Comparison of ENCODE assay signal across 12 cellular contexts in genomic region chr4:88623097-88623496, GRCh38. TPM values are rescaled to one million over a fixed set of nuclear protein-coding genes. Genes with fewer than 3 reads are reported as not detected.
A peak's percentile ranks its signal among the peaks of the same experiment; 100 is the strongest.
DNase-seq lines count a peak whose midpoint lies in the region; ATAC-seq and TF ChIP-seq lines count a peak whose summit lies in the region.
"Had no signal": no experiment of that assay in that cellular context is flagged by ENCODE, and none has a peak within 500 bp of the region (broad histone marks: within the 10 kb centered on the region; RNA-seq: fewer than 3 reads in every experiment).

No MANE protein-coding gene starts in this region.

- H3K4me3 ChIP-seq in BJ (ENCODE audit: low read depth, low read length) = no peak overlapping the region

- ATAC-seq in GM18517 (IDR thresholded peaks at IDR 0.05; ENCODE audit: unreplicated experiment) (no peak), HG02840 (IDR thresholded peaks at IDR 0.05; ENCODE audit: low FRiP score, unreplicated experiment) (no peak)
- ATAC-seq: left ventricle myocardium superior had no signal

- H3K27me3 Mint-ChIP-seq in chondrocyte (ENCODE audit: low read depth) = no peaks in the 10 kb centered on the region
- H3K27me3 Mint-ChIP-seq: progenitor cell of endocrine pancreas had no signal

- H3K36me3 ChIP-seq in BJ (ENCODE audit: control insufficient read depth, insufficient read depth, low read length) = no peaks in the 10 kb centered on the region

- peak; percentile 93 for DNase-seq in BJ (ENCODE audit: low read depth)
- peak; percentile 95 for DNase-seq in LHCN-M2 (ENCODE audit: low read depth)
- DNase-seq in chondrocyte (ENCODE audit: low spot score) = no peak
- DNase-seq in non-pigmented ciliary epithelial cell (ENCODE audit: low read depth) = peak; percentile 62
- DNase-seq in activated CD4-positive, alpha-beta T cell treated with anti-CD3 and anti-CD28 coated beads, Interleukin-2, amount 50 U/mL, for 48 hours = no peak
- DNase-seq in dermis blood vessel endothelial cell = no peak
- DNase-seq: foreskin melanocyte, left ventricle myocardium superior, NCI-H748 treated with DMSO at 0.1 percent for 48 hours had no signal

- POLR2A ChIA-PET in BJ (lab: Charles Lee) = no interaction called here

- peaks cover 25% of the 10 kb centered on the region for H3K4me1 Mint-ChIP-seq in chondrocyte (ENCODE audit: low read depth)

- CTCF ChIA-PET in BJ (lab: Yijun Ruan, JAX) = interaction anchor here (0.7 to 1.0 kb wide), 3 partner anchors 10 to 236 kb away, joined by 3 to 4 read pairs (median 4); no protein-coding TSS in a partner anchor

- TF ChIP-seq CTCF in BJ (IDR thresholded peaks at IDR 0.05; ENCODE audit: insufficient read depth, low read depth, low read length) (no peak), chondrocyte (IDR thresholded peaks at IDR 0.05) (no peak)

- peaks cover 4% of the 10 kb centered on the region for H3K36me3 Mint-ChIP-seq in chondrocyte (ENCODE audit: low read depth)

- H3K4me3 Mint-ChIP-seq in chondrocyte (ENCODE audit: unreplicated experiment) = no peak overlapping the region

- no peaks in the 10 kb centered on the region for H3K27me3 ChIP-seq in BJ (ENCODE audit: control insufficient read depth, insufficient read depth, low read length)

- H3K27ac Mint-ChIP-seq in chondrocyte (ENCODE audit: unreplicated experiment) = peak overlapping the region; percentile 54
- H3K27ac Mint-ChIP-seq: progenitor cell of endocrine pancreas had no signal

- peaks cover 8% of the 10 kb centered on the region for H3K9me3 Mint-ChIP-seq in chondrocyte (ENCODE audit: low read depth)

RNA-seq across cellular contexts. Expression of gene HERC3, which starts 30.8 kb away (rescaled TPM):
- 13.0 and 13.2 TPM in 2 replicates for polyA plus RNA-seq in BJ (2011; rRNA removed)
- 12.0 and 12.3 TPM in 2 replicates for polyA minus RNA-seq in BJ (2011; rRNA and poly(A)+ RNA removed)
- total RNA-seq in LHCN-M2 (2014; rRNA removed) (21.3 and 21.8 TPM in 2 replicates), chondrocyte (14.0 to 16.7 TPM (median 16.6 TPM) in 3 replicates), dermis blood vessel endothelial cell (11.4 and 13.1 TPM in 2 replicates)
- 12.1 TPM for polyA plus RNA-seq in LHCN-M2 (2012)

Comparison
In these comparisons a context has a peak if more than half of its experiments do, and no peak if none do; other contexts are left out.
1. DNase-seq: peak in BJ (single experiment), LHCN-M2 (single experiment) and non-pigmented ciliary epithelial cell (single experiment); none in chondrocyte (single experiment), activated CD4-positive, alpha-beta T cell treated with anti-CD3 and anti-CD28 coated beads, Interleukin-2, amount 50 U/mL, for 48 hours (0 of 2) and dermis blood vessel endothelial cell (single experiment).